ENCODE assay signal across 22 cellular contexts in the genomic region with DNA sequence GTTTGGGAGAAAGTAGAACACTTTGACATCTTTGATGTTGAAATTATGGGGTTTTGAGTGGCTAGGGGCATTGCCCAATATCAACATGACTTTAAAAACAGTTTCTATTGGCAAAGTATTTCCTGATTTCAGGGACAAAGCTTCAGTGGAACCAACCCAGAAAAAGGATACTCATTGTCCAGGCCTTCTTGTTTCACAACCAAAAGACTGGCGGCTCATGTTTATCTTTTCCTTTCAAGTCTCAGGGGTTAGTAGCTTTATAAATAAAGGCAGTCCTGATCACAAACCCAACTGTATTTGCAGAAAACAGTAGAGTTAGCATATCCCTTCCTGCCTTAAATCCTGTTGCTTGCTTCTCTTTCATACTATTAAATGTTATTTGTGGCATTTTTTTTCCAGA.
DNase-seq lines count a peak whose midpoint lies in the region; ATAC-seq, FAIRE-seq and TF ChIP-seq lines count a peak whose summit lies in the region.
"Had no signal": no experiment of that assay in that cellular context is flagged by ENCODE, and none has a peak within 500 bp of the region (broad histone marks: within the 10 kb centered on the region; RNA-seq: fewer than 3 reads in every experiment).

No MANE protein-coding gene starts in this region.

- H3K4me3 Mint-ChIP-seq in astrocyte (ENCODE audit: unreplicated experiment): no peak overlapping the region
- no peak overlapping the region for H3K4me3 Mint-ChIP-seq in naive thymus-derived CD4-positive, alpha-beta T cell
- H3K4me3 Mint-ChIP-seq: CD14-positive monocyte; CD4-positive, alpha-beta memory T cell; CD4-positive, CD25-positive, alpha-beta regulatory T cell; CD8-positive, alpha-beta memory T cell had no signal

- H3K4me3 ChIP-seq in NB4 (ENCODE audit: low read depth, low read length): no peak overlapping the region
- H3K4me3 ChIP-seq in astrocyte (ENCODE audit: insufficient read depth, low read depth, low read length): no peak overlapping the region
- no peak overlapping the region for H3K4me3 ChIP-seq in right lobe of liver
- no peak overlapping the region for H3K4me3 ChIP-seq in naive thymus-derived CD4-positive, alpha-beta T cell (ENCODE audit: low read length)
- H3K4me3 ChIP-seq: BLaER1 had no signal

- H4K20me1 ChIP-seq in astrocyte (ENCODE audit: insufficient read depth, low read length): no peaks in the 10 kb centered on the region
- H4K20me1 ChIP-seq: BLaER1 had no signal

- DNase-seq in MV-4-11 (lab: John Stamatoyannopoulos, UW) (peak; percentile 0), NB4 (ENCODE audit: low read depth) (peak; percentile 0), astrocyte (ENCODE audit: low read depth) (no peak), right lobe of liver (no peak), NOMO-1 (lab: John Stamatoyannopoulos, UW; ENCODE audit: unreplicated experiment in 2 of 2) (no peak), iPS-NIHi11 (ENCODE audit: low spot score) (no peak)
- DNase-seq in naive thymus-derived CD4-positive, alpha-beta T cell: no peak
- DNase-seq: 8988T; ACHN; BE2C; C1 segment of cervical spinal cord; CD4-positive, alpha-beta memory T cell; CD4-positive, CD25-positive, alpha-beta regulatory T cell; CD8-positive, alpha-beta memory T cell; COR-L47; DMS79 treated with DMSO at 0.1 percent for 48 hours; GF-D8 had no signal

- TF ChIP-seq POLR2A in NB4 (IDR thresholded peaks at IDR 0.05; ENCODE audit: extremely low read depth, insufficient read length): no peak
- TF ChIP-seq POLR2A in right lobe of liver (IDR thresholded peaks at IDR 0.05): no peak

- intact Hi-C loops in right lobe of liver (cut with DNase I): no loop called here
- intact Hi-C loops in naive thymus-derived CD4-positive, alpha-beta T cell (cut with micrococcal nuclease): no loop called here

- CTCF ChIA-PET in naive thymus-derived CD4-positive, alpha-beta T cell (lab: Charles Lee): no interaction called here

- no peaks in the 10 kb centered on the region for H3K4me1 Mint-ChIP-seq in astrocyte (ENCODE audit: low read depth, unreplicated experiment)
- no peaks in the 10 kb centered on the region for H3K4me1 Mint-ChIP-seq in naive thymus-derived CD4-positive, alpha-beta T cell
- H3K4me1 Mint-ChIP-seq: CD14-positive monocyte; CD4-positive, alpha-beta memory T cell; CD4-positive, CD25-positive, alpha-beta regulatory T cell; CD8-positive, alpha-beta memory T cell had no signal

- no peak overlapping the region for H2AFZ ChIP-seq in astrocyte (ENCODE audit: low read depth, low read length)

- no peaks in the 10 kb centered on the region for H3K9me3 Mint-ChIP-seq in astrocyte (ENCODE audit: unreplicated experiment)
- peaks cover 0 to 7% (median 1%) of the 10 kb centered on the region in 11 donors for H3K9me3 Mint-ChIP-seq in naive thymus-derived CD4-positive, alpha-beta T cell

- H3K4me2 ChIP-seq in astrocyte (ENCODE audit: low read length): no peak overlapping the region
- H3K4me2 ChIP-seq: BLaER1 had no signal

- H3K27me3 Mint-ChIP-seq in astrocyte (ENCODE audit: low read depth, unreplicated experiment): no peaks in the 10 kb centered on the region
- no peaks in the 10 kb centered on the region for H3K27me3 Mint-ChIP-seq in naive thymus-derived CD4-positive, alpha-beta T cell
- H3K27me3 Mint-ChIP-seq: CD4-positive, alpha-beta memory T cell; CD4-positive, CD25-positive, alpha-beta regulatory T cell; CD8-positive, alpha-beta memory T cell had no signal

- no peaks in the 10 kb centered on the region for H3K4me1 ChIP-seq in astrocyte (ENCODE audit: insufficient read depth, low read length)
- H3K4me1 ChIP-seq in right lobe of liver: peaks cover 0 to 6% (median 0%) of the 10 kb centered on the region in 4 donors
- no peaks in the 10 kb centered on the region for H3K4me1 ChIP-seq in naive thymus-derived CD4-positive, alpha-beta T cell (ENCODE audit: control insufficient read depth in 2 of 2, insufficient read depth in 2 of 2, low read length in 2 of 2)
- H3K4me1 ChIP-seq: BE2C, BLaER1 had no signal

- H3K36me3 ChIP-seq in astrocyte (ENCODE audit: insufficient read depth, low read length): no peaks in the 10 kb centered on the region
- no peaks in the 10 kb centered on the region for H3K36me3 ChIP-seq in right lobe of liver
- H3K36me3 ChIP-seq in naive thymus-derived CD4-positive, alpha-beta T cell (ENCODE audit: control insufficient read depth in 2 of 3, insufficient read depth in 3 of 3, low read length in 3 of 3): no peaks in the 10 kb centered on the region
- H3K36me3 ChIP-seq: BE2C, BLaER1 had no signal

- ATAC-seq in right lobe of liver: peak; percentile 65 to 88 (median 80)
- ATAC-seq in naive thymus-derived CD4-positive, alpha-beta T cell: no peak

- H3K9me3 ChIP-seq in astrocyte (ENCODE audit: insufficient read depth, low read depth, low read length): no peaks in the 10 kb centered on the region
- H3K9me3 ChIP-seq in right lobe of liver: no peaks in the 10 kb centered on the region
- no peaks in the 10 kb centered on the region for H3K9me3 ChIP-seq in naive thymus-derived CD4-positive, alpha-beta T cell (ENCODE audit: control insufficient read depth in 2 of 3, low read length in 3 of 3)
- H3K9me3 ChIP-seq: BE2C had no signal

- POLR2A ChIA-PET in naive thymus-derived CD4-positive, alpha-beta T cell (lab: Charles Lee): no interaction called here

- FAIRE-seq in astrocyte (lab: Jason Lieb, UNC): peak; percentile 88
- FAIRE-seq: A204.1, G401.6, GM18507 had no signal

- no peaks in the 10 kb centered on the region for H3K79me2 ChIP-seq in astrocyte (ENCODE audit: insufficient read depth, low read length)

- H3K27me3 ChIP-seq in astrocyte (ENCODE audit: insufficient read depth, low read length): no peaks in the 10 kb centered on the region
- H3K27me3 ChIP-seq in right lobe of liver: no peaks in the 10 kb centered on the region
- no peaks in the 10 kb centered on the region for H3K27me3 ChIP-seq in naive thymus-derived CD4-positive, alpha-beta T cell (ENCODE audit: control insufficient read depth in 2 of 2, insufficient read depth in 2 of 2, low read length in 2 of 2)
- H3K27me3 ChIP-seq: BE2C had no signal

- H3K9ac ChIP-seq in astrocyte (ENCODE audit: low read length): no peak overlapping the region
- H3K9ac ChIP-seq: BLaER1 had no signal

- H3K27ac ChIP-seq in astrocyte (ENCODE audit: low read depth, low read length) (no peak overlapping the region), right lobe of liver (peak overlapping the region in 1 of 3 donors; percentile 25)
- no peak overlapping the region for H3K27ac ChIP-seq in naive thymus-derived CD4-positive, alpha-beta T cell (ENCODE audit: low read depth, low read length)
- H3K27ac ChIP-seq: BLaER1 had no signal

- no peak overlapping the region for H3K27ac Mint-ChIP-seq in astrocyte (ENCODE audit: unreplicated experiment)
- no peak overlapping the region for H3K27ac Mint-ChIP-seq in naive thymus-derived CD4-positive, alpha-beta T cell
- H3K27ac Mint-ChIP-seq: CD14-positive monocyte; CD4-positive, alpha-beta memory T cell; CD4-positive, CD25-positive, alpha-beta regulatory T cell had no signal

- WGBS in right lobe of liver (ENCODE audit: insufficient coverage, low coverage, low lambda C conversion rate, missing lambda C conversion rate): 30% methylated on average over 1 of the region's 1 CpG

- TF ChIP-seq CTCF in NB4 (IDR thresholded peaks at IDR 0.05; ENCODE audit: low read depth, low read length) (no peak), astrocyte (IDR thresholded peaks at IDR 0.05; ENCODE audit: insufficient read depth, low read depth, low read length) (no peak), right lobe of liver (IDR thresholded peaks at IDR 0.05) (no peak)

- H3K36me3 Mint-ChIP-seq in astrocyte (ENCODE audit: low read depth, unreplicated experiment): no peaks in the 10 kb centered on the region
- H3K36me3 Mint-ChIP-seq in naive thymus-derived CD4-positive, alpha-beta T cell: no peaks in the 10 kb centered on the region
- H3K36me3 Mint-ChIP-seq: CD14-positive monocyte; CD4-positive, alpha-beta memory T cell; CD4-positive, CD25-positive, alpha-beta regulatory T cell; CD8-positive, alpha-beta memory T cell had no signal

Comparison
In these comparisons a context has a peak if more than half of its experiments do, and no peak if none do; other contexts are left out.
1. DNase-seq: peak in MV-4-11 (single experiment) and NB4 (single experiment); none in astrocyte (single experiment), right lobe of liver (0 of 3), naive thymus-derived CD4-positive, alpha-beta T cell (0 of 9), NOMO-1 (0 of 2) and iPS-NIHi11 (single experiment).